11 cellular contexts compared by ENCODE assay signal in the genomic region with DNA sequence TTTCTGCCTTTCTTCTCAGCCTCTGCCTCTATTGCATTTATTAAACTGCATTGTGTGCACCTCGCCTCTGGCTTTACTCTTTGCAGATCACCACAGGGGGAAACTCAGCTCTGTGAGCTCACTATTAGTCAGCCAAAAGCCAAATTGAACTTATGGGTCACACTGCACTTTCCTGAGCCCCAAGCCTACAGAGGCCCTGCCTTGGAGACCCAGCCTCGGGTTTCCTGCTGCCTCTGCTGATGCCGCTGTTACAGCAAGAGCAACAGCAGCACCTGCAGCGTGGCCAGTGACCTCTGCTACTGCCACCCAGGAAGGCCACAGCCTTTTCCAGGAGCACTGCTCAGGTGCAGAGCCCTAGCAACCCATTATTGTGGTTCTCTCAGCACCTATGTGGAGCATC.
DNase-seq lines count a peak whose midpoint lies in the region; ATAC-seq and TF ChIP-seq lines count a peak whose summit lies in the region.
"Had no signal": no experiment of that assay in that cellular context is flagged by ENCODE, and none has a peak within 500 bp of the region (broad histone marks: within the 10 kb centered on the region; RNA-seq: fewer than 3 reads in every experiment).

No MANE protein-coding gene starts in this region.

- no peaks in the 10 kb centered on the region for H3K36me3 Mint-ChIP-seq in glutamatergic neuron (ENCODE audit: unreplicated experiment)

- no peaks in the 10 kb centered on the region for H3K9me3 ChIP-seq in WERI-Rb-1 (ENCODE audit: severe bottlenecking)

- H3K4me3 ChIP-seq in WERI-Rb-1 (ENCODE audit: low read depth, low read length): no peak overlapping the region

- H3K9me3 Mint-ChIP-seq in glutamatergic neuron (ENCODE audit: unreplicated experiment): peaks cover 2% of the 10 kb centered on the region

- no peak overlapping the region for H3K4me3 Mint-ChIP-seq in glutamatergic neuron (ENCODE audit: unreplicated experiment)

- H3K36me3 ChIP-seq in WERI-Rb-1: no peaks in the 10 kb centered on the region

- TF ChIP-seq CTCF in WERI-Rb-1 (IDR thresholded peaks at IDR 0.05; ENCODE audit: low read depth, low read length): no peak
- TF ChIP-seq CTCF in glutamatergic neuron (IDR thresholded peaks at IDR 0.05; ENCODE audit: partially characterized antibody, unreplicated experiment): no peak

- DNase-seq in RPMI7951 (ENCODE audit: low read depth) (peak; percentile 73), renal cortical epithelial cell (ENCODE audit: low read depth) (peak; percentile 36), WERI-Rb-1 (no peak), glutamatergic neuron (no peak), HUDEP-2 (lab: John Stamatoyannopoulos, UW; ENCODE audit: unreplicated experiment in 76 of 76) (no peak)
- DNase-seq: activated CD4-positive, alpha-beta T cell treated with anti-CD3 and anti-CD28 coated beads for 48 hours; DMS79; erythroblast; SIG-M5 had no signal

- no peak overlapping the region for H3K27ac Mint-ChIP-seq in glutamatergic neuron (ENCODE audit: unreplicated experiment)

- H3K27me3 Mint-ChIP-seq in glutamatergic neuron (ENCODE audit: unreplicated experiment): peaks cover 4% of the 10 kb centered on the region

- H3K4me1 Mint-ChIP-seq in glutamatergic neuron (ENCODE audit: low read depth, unreplicated experiment): peaks cover 8% of the 10 kb centered on the region

- no peaks in the 10 kb centered on the region for H3K27me3 ChIP-seq in WERI-Rb-1 (ENCODE audit: insufficient read depth, low read depth, severe bottlenecking)

- ATAC-seq in GM18873 (IDR thresholded peaks at IDR 0.05; ENCODE audit: low FRiP score, unreplicated experiment) (peak; percentile 36), HG02852 (IDR thresholded peaks at IDR 0.05; ENCODE audit: unreplicated experiment) (peak; percentile 47)

- no peak overlapping the region for H3K27ac ChIP-seq in WERI-Rb-1

Comparison
In these comparisons a context has a peak if more than half of its experiments do, and no peak if none do; other contexts are left out.
1. DNase-seq: peak in RPMI7951 (single experiment) and renal cortical epithelial cell (single experiment); none in WERI-Rb-1 (single experiment), glutamatergic neuron (single experiment) and HUDEP-2 (0 of 76).